Comparison of ENCODE assay signal across 1 cellular context in genomic region chr5:160008877-160009590, GRCh38.
A peak's percentile ranks its signal among the peaks of the same experiment; 100 is the strongest.
TF ChIP-seq lines count a peak whose summit lies in the region.

Gene TTC1, plus strand, starts transcription at chr5:160009139. Its CDS starts 1,390 bp downstream, at chr5:160010529.

TF ChIP-seq in HepG2, 621 proteins besides CTCF, POLR2A, EP300 and RAD21 (continued from another document):
- TF ChIP-seq PRDM15 (CRISPR knock-in tag; IDR thresholded peaks at IDR 0.05) (no peak), ZNF20 (CRISPR knock-in tag; IDR thresholded peaks at IDR 0.05) (no peak), ZNF276 (CRISPR knock-in tag; IDR thresholded peaks at IDR 0.05; ENCODE audit: low read depth) (no peak), GATAD2A (CRISPR knock-in tag; IDR thresholded peaks at IDR 0.05) (0 out of 2 replicates have a peak, but pooled peaks have one; percentile 9), CENPBD1 (CRISPR knock-in tag; IDR thresholded peaks at IDR 0.05; ENCODE audit: borderline replicate concordance, low read depth) (no peak), SMYD3 (CRISPR knock-in tag; IDR thresholded peaks at IDR 0.05) (no peak), POGK (CRISPR knock-in tag; conservative IDR thresholded peaks at IDR 0.05) (no peak), AFF4 (CRISPR knock-in tag; IDR thresholded peaks at IDR 0.05) (no peak), ZNF230 (CRISPR knock-in tag; IDR thresholded peaks at IDR 0.05) (no peak), ZNF510 (CRISPR knock-in tag; IDR thresholded peaks at IDR 0.05; ENCODE audit: low read depth) (no peak)
